In the genomic region with DNA sequence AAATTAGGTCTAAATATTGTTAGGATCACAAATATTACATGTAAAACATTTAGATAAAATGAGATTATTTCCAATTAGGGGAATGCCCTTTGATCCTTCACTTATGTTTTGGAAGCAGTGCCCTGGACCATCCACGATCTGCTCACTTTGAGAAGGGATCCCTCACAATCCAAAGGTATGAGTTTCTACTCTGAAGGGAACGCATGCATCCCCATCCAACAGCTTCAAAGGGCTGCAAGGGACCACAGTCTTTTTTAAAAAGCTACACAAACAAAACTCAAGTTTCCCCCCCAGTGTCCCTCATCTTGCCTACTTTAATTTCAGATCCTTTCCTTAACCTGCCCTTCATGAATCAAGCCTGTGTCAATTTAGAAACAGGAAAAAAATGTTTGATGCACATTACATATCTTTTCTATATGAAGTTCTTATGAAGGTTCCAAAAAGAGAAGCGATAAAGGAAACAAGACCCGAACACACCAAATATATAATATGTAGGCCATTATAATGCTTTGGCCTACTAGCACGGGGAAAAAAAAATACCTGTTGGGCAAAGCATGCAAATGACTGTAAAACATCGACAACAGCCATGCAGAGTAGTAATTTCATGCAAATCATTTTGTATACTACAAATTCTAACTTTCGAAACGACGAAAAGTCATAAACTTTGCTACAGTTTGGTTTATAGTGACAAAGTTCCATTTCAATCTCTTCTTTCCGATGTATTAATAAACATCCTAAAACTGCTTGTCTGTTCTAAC, we compare ENCODE assay signal across 1 cellular context.
TF ChIP-seq lines count a peak whose summit lies in the region.

No MANE protein-coding gene starts in this region.

TF ChIP-seq in K562, 482 proteins besides CTCF, POLR2A, EP300 and RAD21:
- TF ChIP-seq, protein P1, sequence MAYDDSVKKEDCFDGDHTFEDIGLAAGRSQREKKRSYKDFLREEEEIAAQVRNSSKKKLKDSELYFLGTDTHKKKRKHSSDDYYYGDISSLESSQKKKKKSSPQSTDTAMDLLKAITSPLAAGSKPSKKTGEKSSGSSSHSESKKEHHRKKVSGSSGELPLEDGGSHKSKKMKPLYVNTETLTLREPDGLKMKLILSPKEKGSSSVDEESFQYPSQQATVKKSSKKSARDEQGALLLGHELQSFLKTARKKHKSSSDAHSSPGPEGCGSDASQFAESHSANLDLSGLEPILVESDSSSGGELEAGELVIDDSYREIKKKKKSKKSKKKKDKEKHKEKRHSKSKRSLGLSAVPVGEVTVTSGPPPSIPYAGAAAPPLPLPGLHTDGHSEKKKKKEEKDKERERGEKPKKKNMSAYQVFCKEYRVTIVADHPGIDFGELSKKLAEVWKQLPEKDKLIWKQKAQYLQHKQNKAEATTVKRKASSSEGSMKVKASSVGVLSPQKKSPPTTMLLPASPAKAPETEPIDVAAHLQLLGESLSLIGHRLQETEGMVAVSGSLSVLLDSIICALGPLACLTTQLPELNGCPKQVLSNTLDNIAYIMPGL (CRISPR knock-in tag; IDR thresholded peaks at IDR 0.05), result no peak
- TF ChIP-seq, protein P2, sequence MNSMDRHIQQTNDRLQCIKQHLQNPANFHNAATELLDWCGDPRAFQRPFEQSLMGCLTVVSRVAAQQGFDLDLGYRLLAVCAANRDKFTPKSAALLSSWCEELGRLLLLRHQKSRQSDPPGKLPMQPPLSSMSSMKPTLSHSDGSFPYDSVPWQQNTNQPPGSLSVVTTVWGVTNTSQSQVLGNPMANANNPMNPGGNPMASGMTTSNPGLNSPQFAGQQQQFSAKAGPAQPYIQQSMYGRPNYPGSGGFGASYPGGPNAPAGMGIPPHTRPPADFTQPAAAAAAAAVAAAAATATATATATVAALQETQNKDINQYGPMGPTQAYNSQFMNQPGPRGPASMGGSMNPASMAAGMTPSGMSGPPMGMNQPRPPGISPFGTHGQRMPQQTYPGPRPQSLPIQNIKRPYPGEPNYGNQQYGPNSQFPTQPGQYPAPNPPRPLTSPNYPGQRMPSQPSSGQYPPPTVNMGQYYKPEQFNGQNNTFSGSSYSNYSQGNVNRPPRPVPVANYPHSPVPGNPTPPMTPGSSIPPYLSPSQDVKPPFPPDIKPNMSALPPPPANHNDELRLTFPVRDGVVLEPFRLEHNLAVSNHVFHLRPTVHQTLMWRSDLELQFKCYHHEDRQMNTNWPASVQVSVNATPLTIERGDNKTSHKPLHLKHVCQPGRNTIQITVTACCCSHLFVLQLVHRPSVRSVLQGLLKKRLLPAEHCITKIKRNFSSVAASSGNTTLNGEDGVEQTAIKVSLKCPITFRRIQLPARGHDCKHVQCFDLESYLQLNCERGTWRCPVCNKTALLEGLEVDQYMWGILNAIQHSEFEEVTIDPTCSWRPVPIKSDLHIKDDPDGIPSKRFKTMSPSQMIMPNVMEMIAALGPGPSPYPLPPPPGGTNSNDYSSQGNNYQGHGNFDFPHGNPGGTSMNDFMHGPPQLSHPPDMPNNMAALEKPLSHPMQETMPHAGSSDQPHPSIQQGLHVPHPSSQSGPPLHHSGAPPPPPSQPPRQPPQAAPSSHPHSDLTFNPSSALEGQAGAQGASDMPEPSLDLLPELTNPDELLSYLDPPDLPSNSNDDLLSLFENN (IDR thresholded peaks at IDR 0.05; ENCODE audit: low read depth in 2 of 2, low read length in 2 of 2), result no peak
- TF ChIP-seq POLR2G (IDR thresholded peaks at IDR 0.05; ENCODE audit: low read depth, low read length) (0 out of 2 replicates have a peak, but pooled peaks have one; percentile 16), TEAD2 (tag; IDR thresholded peaks at IDR 0.05) (no peak), SIN3B (IDR thresholded peaks at IDR 0.05; ENCODE audit: low read depth) (no peak), RBFOX2 (IDR thresholded peaks at IDR 0.05; ENCODE audit: low read depth, low read length) (peak; percentile 47; the same call in 1 of the 2 replicates), POLR3A (IDR thresholded peaks at IDR 0.05; ENCODE audit: borderline replicate concordance, extremely low read depth, insufficient read depth, insufficient read length) (no peak)
- TF ChIP-seq, protein P3, sequence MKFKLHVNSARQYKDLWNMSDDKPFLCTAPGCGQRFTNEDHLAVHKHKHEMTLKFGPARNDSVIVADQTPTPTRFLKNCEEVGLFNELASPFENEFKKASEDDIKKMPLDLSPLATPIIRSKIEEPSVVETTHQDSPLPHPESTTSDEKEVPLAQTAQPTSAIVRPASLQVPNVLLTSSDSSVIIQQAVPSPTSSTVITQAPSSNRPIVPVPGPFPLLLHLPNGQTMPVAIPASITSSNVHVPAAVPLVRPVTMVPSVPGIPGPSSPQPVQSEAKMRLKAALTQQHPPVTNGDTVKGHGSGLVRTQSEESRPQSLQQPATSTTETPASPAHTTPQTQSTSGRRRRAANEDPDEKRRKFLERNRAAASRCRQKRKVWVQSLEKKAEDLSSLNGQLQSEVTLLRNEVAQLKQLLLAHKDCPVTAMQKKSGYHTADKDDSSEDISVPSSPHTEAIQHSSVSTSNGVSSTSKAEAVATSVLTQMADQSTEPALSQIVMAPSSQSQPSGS (CRISPR knock-in tag; IDR thresholded peaks at IDR 0.05), result no peak
